In genomic region chr15:48563944-48564343, GRCh38 we compare ENCODE assay signal across 1 cellular context.
TF ChIP-seq lines count a peak whose summit lies in the region.

No MANE protein-coding gene starts in this region.

TF ChIP-seq in IMR-90, 13 proteins besides CTCF, POLR2A, EP300 and RAD21:
- TF ChIP-seq BHLHE40 (IDR thresholded peaks at IDR 0.05; ENCODE audit: low read depth, low read length) (no peak), FOS (IDR thresholded peaks at IDR 0.05; ENCODE audit: low read depth, low read length) (no peak), ELK1 (IDR thresholded peaks at IDR 0.05; ENCODE audit: borderline replicate concordance, low read depth, low read length) (no peak), MAZ (IDR thresholded peaks at IDR 0.05; ENCODE audit: borderline replicate concordance, low read depth, low read length) (no peak), CHD1 (IDR thresholded peaks at IDR 0.05; ENCODE audit: low read depth, low read length) (no peak), MXI1 (IDR thresholded peaks at IDR 0.05; ENCODE audit: borderline replicate concordance, low read depth, low read length) (no peak), CEBPB (IDR thresholded peaks at IDR 0.05; ENCODE audit: low read depth, low read length) (no peak), USF2 (IDR thresholded peaks at IDR 0.05; ENCODE audit: low read depth, low read length) (no peak), RCOR1 (IDR thresholded peaks at IDR 0.05; ENCODE audit: insufficient replicate concordance, low read length) (no peak), SMC3 (IDR thresholded peaks at IDR 0.05; ENCODE audit: low read depth, low read length) (no peak), RFX5 (IDR thresholded peaks at IDR 0.05; ENCODE audit: low read depth, low read length) (no peak), MAFK (IDR thresholded peaks at IDR 0.05; ENCODE audit: low read depth, low read length) (no peak), NFE2L2 (IDR thresholded peaks at IDR 0.05; ENCODE audit: low read depth, low read length) (no peak)
